ENCODE assay signal across 17 cellular contexts in the genomic region with DNA sequence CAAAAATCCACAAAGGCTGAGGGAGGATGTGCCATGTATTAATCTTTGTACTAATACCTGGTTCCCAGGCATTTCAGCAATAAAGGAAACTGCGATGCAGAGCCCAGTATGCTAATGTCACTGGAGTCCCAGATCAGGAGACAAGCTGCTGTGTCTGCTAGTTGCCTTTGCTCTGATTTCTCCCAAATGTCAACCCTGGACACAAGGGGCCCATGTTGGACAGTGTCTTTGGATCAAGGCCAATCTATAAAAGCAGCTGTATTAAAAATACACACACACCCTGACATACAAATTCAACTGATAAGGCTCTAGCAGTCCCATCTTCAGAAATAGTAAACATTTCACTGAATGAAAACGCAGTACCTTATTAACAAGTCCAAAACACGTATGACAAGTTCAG. TPM values are rescaled to one million over a fixed set of nuclear protein-coding genes. Genes with fewer than 3 reads are reported as not detected.
DNase-seq lines count a peak whose midpoint lies in the region; ATAC-seq and TF ChIP-seq lines count a peak whose summit lies in the region.
"Had no signal": no experiment of that assay in that cellular context is flagged by ENCODE, and none has a peak within 500 bp of the region (broad histone marks: within the 10 kb centered on the region; RNA-seq: fewer than 3 reads in every experiment).

No MANE protein-coding gene starts in this region.

- TF ChIP-seq POLR2A in spleen (IDR thresholded peaks at IDR 0.05): no peak

- H3K4me1 Mint-ChIP-seq in nephron progenitor cell: peaks cover 100% of the 10 kb centered on the region
- H3K4me1 Mint-ChIP-seq: CD4-positive, alpha-beta memory T cell had no signal

- H3K36me3 Mint-ChIP-seq in nephron progenitor cell (ENCODE audit: low read depth): peaks cover 59% of the 10 kb centered on the region
- H3K36me3 Mint-ChIP-seq: CD4-positive, alpha-beta memory T cell had no signal

- H3K36me3 ChIP-seq in cardiac muscle cell: peaks cover 47% of the 10 kb centered on the region
- peaks cover 28% of the 10 kb centered on the region for H3K36me3 ChIP-seq in left ventricle myocardium inferior
- peaks cover 0 to 31% (median 0%) of the 10 kb centered on the region in 6 donors for H3K36me3 ChIP-seq in spleen

- H3K4me3 Mint-ChIP-seq in nephron progenitor cell: no peak overlapping the region
- H3K4me3 Mint-ChIP-seq: CD4-positive, alpha-beta memory T cell; HFFc6 had no signal

- H3K9me3 ChIP-seq in cardiac muscle cell (ENCODE audit: low read depth) (no peaks in the 10 kb centered on the region), left ventricle myocardium inferior (replicated peaks) (no peaks in the 10 kb centered on the region), spleen (no peaks in the 10 kb centered on the region)
- H3K9me3 ChIP-seq: HAP-1 had no signal

- H3K27ac Mint-ChIP-seq in nephron progenitor cell: peak overlapping the region; percentile 97
- H3K27ac Mint-ChIP-seq: CD4-positive, alpha-beta memory T cell; HFFc6 had no signal

- no peaks in the 10 kb centered on the region for H3K9me3 Mint-ChIP-seq in nephron progenitor cell
- H3K9me3 Mint-ChIP-seq: CD4-positive, alpha-beta memory T cell; HFFc6 had no signal

- H3K27ac ChIP-seq in cardiac muscle cell (peak overlapping the region; percentile 83), left ventricle myocardium inferior (replicated peaks) (no peak overlapping the region), spleen (no peak overlapping the region)
- H3K27ac ChIP-seq: 22Rv1, C4-2B had no signal

- H3K27me3 Mint-ChIP-seq in nephron progenitor cell (ENCODE audit: low read depth, poor library complexity): peaks cover 4% of the 10 kb centered on the region

- TF ChIP-seq CTCF in cardiac muscle cell (IDR thresholded peaks at IDR 0.05; ENCODE audit: low read depth, low read length) (no peak), left ventricle myocardium inferior (IDR thresholded peaks at IDR 0.05; ENCODE audit: borderline replicate concordance) (no peak), nephron progenitor cell (IDR thresholded peaks at IDR 0.05) (no peak), spleen (IDR thresholded peaks at IDR 0.05 in 8 of 11, conservative IDR thresholded peaks at IDR 0.05 in 3 of 11) (no peak)

- no peak for ATAC-seq in SK-N-SH treated with all-trans-retinoic acid at 6 μM for 48 hours
- no peak for ATAC-seq in GM19463 (IDR thresholded peaks at IDR 0.05; ENCODE audit: unreplicated experiment)
- ATAC-seq: HepG2 had no signal

- H3K4me3 ChIP-seq in cardiac muscle cell (no peak overlapping the region), left ventricle myocardium inferior (no peak overlapping the region), spleen (no peak overlapping the region)
- H3K4me3 ChIP-seq: HAP-1 had no signal

- peaks cover 76% of the 10 kb centered on the region for H3K4me1 ChIP-seq in cardiac muscle cell (ENCODE audit: low read depth)
- H3K4me1 ChIP-seq in left ventricle myocardium inferior: peaks cover 62% of the 10 kb centered on the region
- peaks cover 0 to 24% (median 9%) of the 10 kb centered on the region in 6 donors for H3K4me1 ChIP-seq in spleen
- H3K4me1 ChIP-seq: HAP-1 had no signal

- no peaks in the 10 kb centered on the region for H3K27me3 ChIP-seq in cardiac muscle cell
- H3K27me3 ChIP-seq in left ventricle myocardium inferior (ENCODE audit: low read depth): no peaks in the 10 kb centered on the region
- H3K27me3 ChIP-seq in spleen (replicated peaks in 1 of 7): peaks cover 0 to 6% (median 0%) of the 10 kb centered on the region in 7 donors

- WGBS in spleen, 5 donors: 91 to 100% (median 95%) methylated on average over 3 of the region's 3 CpGs

- DNase-seq in cardiac muscle cell (ENCODE audit: low read depth in 1 of 2, low spot score in 1 of 2): no peak
- DNase-seq in left ventricle myocardium inferior: no peak
- no peak for DNase-seq in nephron progenitor cell
- DNase-seq in spleen: no peak
- no peak for DNase-seq in NCI-H1694 (lab: John Stamatoyannopoulos, UW)
- DNase-seq: CD4-positive, alpha-beta memory T cell; COR-L47; DMS153; DMS79 treated with DMSO at 0.1 percent for 48 hours; EL; HFFc6 had no signal

- intact Hi-C loops in left ventricle myocardium inferior (cut with micrococcal nuclease) (no loop called here), spleen (cut with DNase I; ENCODE audit: low total_unique reads) (no loop called here)

TF ChIP-seq in SK-N-SH treated with all-trans-retinoic acid at 6 μM for 48 hours, 23 proteins besides CTCF, POLR2A, EP300 and RAD21:
- peak; percentile 32; the same call in 1 of the 2 replicates for TF ChIP-seq ZFP30 (CRISPR knock-in tag; IDR thresholded peaks at IDR 0.05)
- no peak for TF ChIP-seq ARNTL (CRISPR knock-in tag; IDR thresholded peaks at IDR 0.05; ENCODE audit: borderline replicate concordance, low read depth)

RNA-seq across cellular contexts. Expression of gene LHFPL2, which starts 19.0 kb away (rescaled TPM):
- total RNA-seq in cardiac muscle cell (126 TPM in 2 replicates), left ventricle myocardium inferior (5.0 TPM), spleen (10 to 100 TPM in 4 of 7 donors, 1 to 10 TPM in 3; 8.4 to 14.6 (median 10.1) TPM)
- polyA plus RNA-seq in cardiac muscle cell (96.6 and 101 TPM in 2 replicates), spleen (1 to 10 TPM; 4.8 to 9.6 (median 6.2) TPM)
